18 cellular contexts compared by ENCODE assay signal in the genomic region with DNA sequence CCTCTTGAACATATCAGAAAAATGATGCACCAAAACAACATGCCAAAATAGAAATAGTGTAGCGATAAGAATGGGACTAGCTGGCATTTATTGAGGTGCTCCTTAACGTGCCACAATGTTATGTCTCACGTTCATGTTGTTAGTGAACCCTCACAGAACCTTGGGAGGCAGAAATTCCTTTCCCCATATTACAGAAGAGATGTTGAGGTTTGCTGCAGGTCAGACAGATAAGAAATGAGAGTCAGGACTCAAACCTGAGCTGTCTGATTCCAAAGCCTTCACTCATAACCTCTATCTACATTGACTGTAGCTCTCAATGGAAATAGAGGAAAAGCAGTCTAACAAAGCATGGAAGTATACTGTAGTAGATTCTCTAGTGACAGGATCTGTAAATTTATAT.
A peak's percentile ranks its signal among the peaks of the same experiment; 100 is the strongest.
DNase-seq lines count a peak whose midpoint lies in the region; ATAC-seq and TF ChIP-seq lines count a peak whose summit lies in the region.
"Had no signal": no experiment of that assay in that cellular context is flagged by ENCODE, and none has a peak within 500 bp of the region (broad histone marks: within the 10 kb centered on the region; RNA-seq: fewer than 3 reads in every experiment).

No MANE protein-coding gene starts in this region.

- no peak overlapping the region for H3K27ac ChIP-seq in mesenchymal stem cell (ENCODE audit: low read length, poor library complexity, severe bottlenecking)
- H3K27ac ChIP-seq: SJCRH30 had no signal

- H2BK5ac ChIP-seq in mesenchymal stem cell (ENCODE audit: low read depth, low read length, poor library complexity, severe bottlenecking): no peak overlapping the region

- peak; percentile 65 for DNase-seq in Daoy (ENCODE audit: low read depth)
- peak; percentile 20 for DNase-seq in M059J (ENCODE audit: low read depth)
- peak; percentile 74 for DNase-seq in amniotic epithelial cell (ENCODE audit: low read depth)
- peak; percentile 9 for DNase-seq in mesenchymal stem cell
- no peak for DNase-seq in mesothelial cell of epicardium (ENCODE audit: low spot score in 2 of 2, unreplicated experiment in 2 of 2)
- no peak for DNase-seq in H7
- DNase-seq in GM10248 (ENCODE audit: extremely low spot score): no peak
- DNase-seq: ACHN; C1 segment of cervical spinal cord; CD8-positive, alpha-beta memory T cell; GOT3; NCI-H1105; NCI-H1694; NCI-H524; NCI-H82; SJCRH30 had no signal

- H3K4me3 ChIP-seq in mesenchymal stem cell (ENCODE audit: insufficient read depth in 1 of 2, low read depth in 1 of 2, low read length in 2 of 2) (no peak overlapping the region), H7 (ENCODE audit: insufficient read depth, low read depth, low read length) (no peak overlapping the region)
- H3K4me3 ChIP-seq: K562, SJCRH30 had no signal

- no peaks in the 10 kb centered on the region for H3K27me3 Mint-ChIP-seq in mesothelial cell of epicardium (ENCODE audit: low read depth)

- POLR2A ChIA-PET in GM10248 (lab: Yijun Ruan, JAX): no interaction called here

- H2BK12ac ChIP-seq in mesenchymal stem cell (ENCODE audit: low read length in 2 of 2): no peak overlapping the region

- no peaks in the 10 kb centered on the region for H3K36me3 Mint-ChIP-seq in mesothelial cell of epicardium
- H3K36me3 Mint-ChIP-seq: CD8-positive, alpha-beta memory T cell had no signal

- no peak overlapping the region for H3K14ac ChIP-seq in mesenchymal stem cell (ENCODE audit: low read length in 2 of 2)

- CTCF ChIA-PET in GM10248 (lab: Yijun Ruan, JAX): interaction anchor here (0.9 to 2.9 kb wide), 4 partner anchors 25 to 119 kb away, joined by 3 to 7 read pairs (median 4); no protein-coding TSS in a partner anchor

- H3K4me3 Mint-ChIP-seq in mesothelial cell of epicardium: no peak overlapping the region
- H3K4me3 Mint-ChIP-seq: CD8-positive, alpha-beta memory T cell had no signal

- H3K4me1 ChIP-seq in mesenchymal stem cell (ENCODE audit: control insufficient read depth, insufficient read depth, low read depth, low read length): peaks cover 11% of the 10 kb centered on the region

- H2BK120ac ChIP-seq in mesenchymal stem cell (ENCODE audit: low read depth, low read length): no peak overlapping the region

- H2AFZ ChIP-seq in mesenchymal stem cell (ENCODE audit: low read depth, low read length): no peak overlapping the region

- no peak overlapping the region for H3K27ac Mint-ChIP-seq in mesothelial cell of epicardium
- H3K27ac Mint-ChIP-seq: CD8-positive, alpha-beta memory T cell had no signal

- H4K91ac ChIP-seq in mesenchymal stem cell (ENCODE audit: low read length): no peak overlapping the region

- H3K4me1 Mint-ChIP-seq in mesothelial cell of epicardium: peaks cover 56% of the 10 kb centered on the region

- H3K23ac ChIP-seq in mesenchymal stem cell (ENCODE audit: low read length in 2 of 2): no peak overlapping the region

- H3K9ac ChIP-seq in mesenchymal stem cell (ENCODE audit: low read length): no peak overlapping the region

- no peaks in the 10 kb centered on the region for H3K36me3 ChIP-seq in mesenchymal stem cell (ENCODE audit: control insufficient read depth in 1 of 2, insufficient read depth in 2 of 2, low read depth in 1 of 2, low read length in 2 of 2)
- H3K36me3 ChIP-seq in H7 (replicated peaks; ENCODE audit: control insufficient read depth, insufficient read depth, low read length): no peaks in the 10 kb centered on the region
- H3K36me3 ChIP-seq: SJCRH30 had no signal

- no peak overlapping the region for H4K8ac ChIP-seq in mesenchymal stem cell (ENCODE audit: low read length)

- H3K4ac ChIP-seq in mesenchymal stem cell (ENCODE audit: low read depth in 1 of 2, low read length in 2 of 2): peak overlapping the region in 1 of 2 experiments; percentile 49

- TF ChIP-seq CTCF in mesothelial cell of epicardium (IDR thresholded peaks at IDR 0.05; ENCODE audit: unreplicated experiment) (no peak), GM10248 (IDR thresholded peaks at IDR 0.05; ENCODE audit: control extremely low read depth, extremely low read depth, low read depth, missing control alignments) (no peak)

- H3K4me2 ChIP-seq in mesenchymal stem cell (ENCODE audit: low read length, poor library complexity, severe bottlenecking): no peak overlapping the region

- H2BK15ac ChIP-seq in mesenchymal stem cell (ENCODE audit: low read depth, poor library complexity, severe bottlenecking): no peak overlapping the region

- H2AK5ac ChIP-seq in mesenchymal stem cell (ENCODE audit: low read length, severe bottlenecking): no peak overlapping the region

- H3K27me3 ChIP-seq in mesenchymal stem cell (ENCODE audit: control insufficient read depth in 1 of 2, insufficient read depth in 1 of 2, low read length in 2 of 2) (no peaks in the 10 kb centered on the region), H7 (ENCODE audit: control insufficient read depth, insufficient read depth, low read length) (no peaks in the 10 kb centered on the region)
- H3K27me3 ChIP-seq: SJCRH30 had no signal

- 70% methylated on average over 2 of the region's 3 CpGs for WGBS in mesenchymal stem cell

- peak overlapping the region in 1 of 2 experiments; percentile 21 for H3K18ac ChIP-seq in mesenchymal stem cell (ENCODE audit: low read depth in 1 of 2, low read length in 2 of 2)

- H3K79me1 ChIP-seq in mesenchymal stem cell (replicated peaks; ENCODE audit: low read length, poor library complexity, severe bottlenecking): no peaks in the 10 kb centered on the region

- no peaks in the 10 kb centered on the region for H3K9me3 ChIP-seq in mesenchymal stem cell (ENCODE audit: control insufficient read depth, low read length)
- H3K9me3 ChIP-seq: SJCRH30 had no signal

- no peak for ATAC-seq in GM18907 (IDR thresholded peaks at IDR 0.05; ENCODE audit: unreplicated experiment)
- ATAC-seq: K562 had no signal

- no peaks in the 10 kb centered on the region for H3K9me3 Mint-ChIP-seq in mesothelial cell of epicardium
- H3K9me3 Mint-ChIP-seq: CD8-positive, alpha-beta memory T cell had no signal

Comparison
In these comparisons a context has a peak if more than half of its experiments do, and no peak if none do; other contexts are left out.
1. DNase-seq: peak in Daoy (single experiment), M059J (single experiment), amniotic epithelial cell (single experiment) and mesenchymal stem cell (single experiment); none in mesothelial cell of epicardium (0 of 2), H7 (single experiment) and GM10248 (single experiment).